28 cellular contexts compared by ENCODE assay signal in genomic region chr13:33058816-33059215, GRCh38. TPM values are rescaled to one million over a fixed set of nuclear protein-coding genes. Genes with fewer than 3 reads are reported as not detected.
"Had no signal": no experiment of that assay in that cellular context is flagged by ENCODE, and none has a peak within 500 bp of the region (broad histone marks: within the 10 kb centered on the region; RNA-seq: fewer than 3 reads in every experiment).

No MANE protein-coding gene starts in this region.

- H3K4me3 ChIP-seq: MG63, SJSA1 had no signal

- H3K27ac Mint-ChIP-seq: activated B cell treated with CpG ODN at 0.5 μM for 24 hours; activated CD4-positive, alpha-beta T cell treated with anti-CD3 and anti-CD28 coated beads, Interleukin-2, amount 10 ng/mL, durations not matched to agents 24 days and 14 days; activated CD8-positive, alpha-beta memory T cell treated with anti-CD3 and anti-CD28 coated beads, Interleukin-2, amount 10 ng/mL, durations not matched to agents 7 days and 5 days; activated naive CD4-positive, alpha-beta T cell treated with anti-CD3 and anti-CD28 coated beads, Interleukin-2, amount 50 U/mL, for 72 hours; activated naive CD8-positive, alpha-beta T cell treated with anti-CD3 and anti-CD28 coated beads, Interleukin-2, amount 50 U/mL, for 24 hours; activated T-cell treated with anti-CD3 and anti-CD28 coated beads, Interleukin-2, amount 50 U/mL, for 24 hours; activated T-helper 1 cell treated with anti-CD3 and anti-CD28 coated beads, Interleukin-12 subunit alpha, Interleukin-12 subunit beta, Interleukin-2, Interleukin-4 antibody, amounts not matched to agents 30 ng/mL and 10 ng/mL and 1 ng/mL, durations not matched to agents 14 hours and 24 hours and 36 hours; T-helper 2 cell treated with Interferon-gamma antibody and Interleukin-4, amounts not matched to agents 5 μg/mL and 100 μg/mL, for 36 hours had no signal

- H3K9me3 ChIP-seq: MG63, SJSA1 had no signal

- H3K4me1 ChIP-seq: SJSA1 had no signal

- H3K27ac ChIP-seq: SJSA1 had no signal

- H3K4me1 Mint-ChIP-seq: activated B cell treated with CpG ODN at 0.5 μM for 24 hours; activated CD4-positive, alpha-beta T cell treated with anti-CD3 and anti-CD28 coated beads, Interleukin-2, amount 10 ng/mL, durations not matched to agents 24 days and 14 days; activated CD8-positive, alpha-beta memory T cell treated with anti-CD3 and anti-CD28 coated beads, Interleukin-2, amount 10 ng/mL, durations not matched to agents 7 days and 5 days; activated naive CD8-positive, alpha-beta T cell treated with anti-CD3 and anti-CD28 coated beads, Interleukin-2, amount 50 U/mL, for 24 hours had no signal

- DNase-seq: activated B cell treated with CpG ODN at 0.5 μM for 24 hours; activated CD4-positive, alpha-beta T cell treated with anti-CD3 and anti-CD28 coated beads for 1 hour; activated CD4-positive, alpha-beta T cell treated with anti-CD3 and anti-CD28 coated beads, Interleukin-2, amount 10 ng/mL, durations not matched to agents 24 days and 14 days; activated CD4-positive, alpha-beta T cell treated with anti-CD3 and anti-CD28 coated beads, Interleukin-2, amount 50 U/mL, for 48 hours; activated CD8-positive, alpha-beta memory T cell treated with anti-CD3 and anti-CD28 coated beads, Interleukin-2, amount 10 ng/mL, durations not matched to agents 7 days and 5 days; activated effector memory CD4-positive, alpha-beta T cell treated with Interleukin-2 at 50 U/mL for 16 hours; activated naive CD4-positive, alpha-beta T cell; activated naive CD8-positive, alpha-beta T cell treated with anti-CD3 and anti-CD28 coated beads, Interleukin-2, amount 50 U/mL, for 24 hours; activated T-cell treated with anti-CD3 and anti-CD28 coated beads, Interleukin-2, amount 50 U/mL, for 24 hours; amniotic stem cell; MG63; MV-4-11; NCI-H1092 treated with DMSO at 0.1 percent for 48 hours; NCI-H1417 treated with DMSO at 0.1 percent for 48 hours; NCI-H1694; NCI-H2029 treated with DMSO at 0.1 percent for 48 hours; NCI-H345; NCI-H510A; NCI-H526 treated with DMSO at 0.1 percent for 48 hours; PC-3; SHP77; SW 1271 had no signal

- H3K27me3 ChIP-seq: MG63, SJSA1 had no signal

- H3K4me3 Mint-ChIP-seq: activated B cell treated with CpG ODN at 0.5 μM for 24 hours; activated CD4-positive, alpha-beta T cell treated with anti-CD3 and anti-CD28 coated beads, Interleukin-2, amount 10 ng/mL, durations not matched to agents 24 days and 14 days; activated CD8-positive, alpha-beta memory T cell treated with anti-CD3 and anti-CD28 coated beads, Interleukin-2, amount 10 ng/mL, durations not matched to agents 7 days and 5 days; activated naive CD8-positive, alpha-beta T cell treated with anti-CD3 and anti-CD28 coated beads, Interleukin-2, amount 50 U/mL, for 24 hours; activated T-cell treated with anti-CD3 and anti-CD28 coated beads, Interleukin-2, amount 50 U/mL, for 24 hours; activated T-helper 1 cell treated with anti-CD3 and anti-CD28 coated beads, Interleukin-12 subunit alpha, Interleukin-12 subunit beta, Interleukin-2, Interleukin-4 antibody, amounts not matched to agents 30 ng/mL and 10 ng/mL and 1 ng/mL, durations not matched to agents 14 hours and 24 hours and 36 hours; brain; T-helper 2 cell treated with Interferon-gamma antibody and Interleukin-4, amounts not matched to agents 5 μg/mL and 100 μg/mL, for 36 hours had no signal

- H3K36me3 ChIP-seq: MG63, SJSA1 had no signal

- H3K36me3 Mint-ChIP-seq: activated CD8-positive, alpha-beta memory T cell treated with anti-CD3 and anti-CD28 coated beads, Interleukin-2, amount 10 ng/mL, durations not matched to agents 7 days and 5 days; activated naive CD4-positive, alpha-beta T cell treated with anti-CD3 and anti-CD28 coated beads, Interleukin-2, amount 50 U/mL, for 72 hours; brain had no signal

- H3K27me3 Mint-ChIP-seq: activated CD4-positive, alpha-beta T cell treated with anti-CD3 and anti-CD28 coated beads, Interleukin-2, amount 10 ng/mL, durations not matched to agents 24 days and 14 days; activated T-cell treated with anti-CD3 and anti-CD28 coated beads, Interleukin-2, amount 50 U/mL, for 24 hours; brain had no signal

- H3K9me3 Mint-ChIP-seq: activated B cell treated with CpG ODN at 0.5 μM for 24 hours; activated naive CD4-positive, alpha-beta T cell treated with anti-CD3 and anti-CD28 coated beads, Interleukin-2, amount 50 U/mL, for 72 hours; activated naive CD8-positive, alpha-beta T cell treated with anti-CD3 and anti-CD28 coated beads, Interleukin-2, amount 50 U/mL, for 24 hours; activated T-cell treated with anti-CD3 and anti-CD28 coated beads, Interleukin-2, amount 50 U/mL, for 24 hours; activated T-helper 1 cell treated with anti-CD3 and anti-CD28 coated beads, Interleukin-12 subunit alpha, Interleukin-12 subunit beta, Interleukin-2, Interleukin-4 antibody, amounts not matched to agents 30 ng/mL and 10 ng/mL and 1 ng/mL, durations not matched to agents 14 hours and 24 hours and 36 hours; T-helper 2 cell treated with Interferon-gamma antibody and Interleukin-4, amounts not matched to agents 5 μg/mL and 100 μg/mL, for 36 hours had no signal

- ATAC-seq: activated CD8-positive, alpha-beta memory T cell treated with anti-CD3 and anti-CD28 coated beads, Interleukin-2, amount 10 ng/mL, durations not matched to agents 7 days and 5 days; activated naive CD4-positive, alpha-beta T cell treated with anti-CD3 and anti-CD28 coated beads, Interleukin-2, amount 50 U/mL, for 72 hours; activated naive CD8-positive, alpha-beta T cell treated with anti-CD3 and anti-CD28 coated beads, Interleukin-2, amount 50 U/mL, for 24 hours; PC-3; SK-N-SH treated with all-trans-retinoic acid at 6 μM for 48 hours had no signal

RNA-seq across cellular contexts. Expression of gene KL, which starts 42.6 kb away (rescaled TPM):
- total RNA-seq: SJSA1 had no signal
